11 cellular contexts compared by ENCODE assay signal in the genomic region with DNA sequence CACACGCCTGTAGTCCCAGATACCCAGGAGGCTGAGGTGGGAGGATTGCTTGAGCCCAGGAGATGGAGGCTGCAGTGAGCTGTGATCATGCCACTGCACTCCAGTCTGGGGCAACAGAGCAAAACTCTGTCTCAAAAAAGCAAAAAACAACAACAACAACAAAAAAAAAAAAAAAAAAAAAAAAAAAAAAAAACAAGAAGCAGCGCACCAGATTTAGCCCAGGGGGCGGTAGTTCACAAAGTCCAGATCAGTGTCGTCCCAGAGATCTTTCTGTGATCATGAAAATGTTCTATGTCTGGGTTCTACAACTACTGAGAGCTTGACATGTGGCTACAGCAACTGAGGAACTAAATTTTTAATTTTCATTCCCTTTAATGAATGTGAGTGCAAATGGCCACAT. TPM values are rescaled to one million over a fixed set of nuclear protein-coding genes. Genes with fewer than 3 reads are reported as not detected.
DNase-seq lines count a peak whose midpoint lies in the region; ATAC-seq and TF ChIP-seq lines count a peak whose summit lies in the region.
"Had no signal": no experiment of that assay in that cellular context is flagged by ENCODE, and none has a peak within 500 bp of the region (broad histone marks: within the 10 kb centered on the region; RNA-seq: fewer than 3 reads in every experiment).

No MANE protein-coding gene starts in this region.

- no peaks in the 10 kb centered on the region for H3K36me3 ChIP-seq in HEK293 (ENCODE audit: control insufficient read depth in 2 of 2, insufficient read depth in 1 of 2, low read length in 2 of 2)
- H3K36me3 ChIP-seq in right lobe of liver = peaks cover 0 to 7% (median under 1%) of the 10 kb centered on the region in 4 donors
- peaks cover 64% of the 10 kb centered on the region for H3K36me3 ChIP-seq in left ventricle myocardium inferior
- H3K36me3 ChIP-seq: ovary had no signal

- no peak overlapping the region for H3K27ac ChIP-seq in HEK293 (ENCODE audit: extremely low read depth, low read depth, low read length)
- H3K27ac ChIP-seq in right lobe of liver = no peak overlapping the region
- H3K27ac ChIP-seq in left ventricle myocardium inferior (replicated peaks) = no peak overlapping the region
- H3K27ac ChIP-seq: body of pancreas, ovary had no signal

- H3K4me1 Mint-ChIP-seq in Calu3 (ENCODE audit: low read depth, unreplicated experiment) = peaks cover 8% of the 10 kb centered on the region
- H3K4me1 Mint-ChIP-seq in stimulated activated naive CD8-positive, alpha-beta T cell treated with anti-CD3 and anti-CD28 coated beads, Interleukin-15, amount 100 ng/mL, for 72 hours = no peaks in the 10 kb centered on the region

- TF ChIP-seq CTCF in Calu3 (IDR thresholded peaks at IDR 0.05; ENCODE audit: unreplicated experiment) = peak; percentile 36
- TF ChIP-seq CTCF in HEK293 (tag by site-specific recombination; IDR thresholded peaks at IDR 0.05) = 0 out of 2 replicates have a peak, but pooled peaks have one; percentile 15
- TF ChIP-seq CTCF in right lobe of liver (IDR thresholded peaks at IDR 0.05) = peak in 3 of 4 donors; percentile 5 to 8 (median 5)
- no peak for TF ChIP-seq CTCF in left ventricle myocardium inferior (IDR thresholded peaks at IDR 0.05; ENCODE audit: borderline replicate concordance)

- DNase-seq in Calu3 (peak; percentile 20), astrocyte of the hippocampus (ENCODE audit: low read depth, low spot score) (peak; percentile 11), right lobe of liver (no peak), SKM-1 treated with dmso at 0.1 percent for 144 hours (lab: John Stamatoyannopoulos, UW; ENCODE audit: unreplicated experiment) (no peak), left ventricle myocardium inferior (no peak)
- DNase-seq in stimulated activated naive CD8-positive, alpha-beta T cell treated with anti-CD3 and anti-CD28 coated beads, Interleukin-15, amount 100 ng/mL, for 72 hours = no peak
- DNase-seq: body of pancreas, NCI-H748 treated with DMSO at 0.1 percent for 48 hours, ovary had no signal

- intact Hi-C loops in Calu3 (cut with micrococcal nuclease; ENCODE audit: unreplicated experiment) (no loop called here), right lobe of liver (cut with DNase I) (no loop called here), left ventricle myocardium inferior (cut with micrococcal nuclease) (no loop called here)

- H3K27me3 ChIP-seq in right lobe of liver (no peaks in the 10 kb centered on the region), left ventricle myocardium inferior (ENCODE audit: low read depth) (peaks cover 24% of the 10 kb centered on the region)
- H3K27me3 ChIP-seq: body of pancreas, ovary had no signal

- no peak overlapping the region for H3K4me3 Mint-ChIP-seq in Calu3 (ENCODE audit: low read depth, unreplicated experiment)
- H3K4me3 Mint-ChIP-seq in stimulated activated naive CD8-positive, alpha-beta T cell treated with anti-CD3 and anti-CD28 coated beads, Interleukin-15, amount 100 ng/mL, for 72 hours = no peak overlapping the region

- no TSS peak for BruUV-seq in Calu3 (replicated peaks; lab: Mats Ljungman, UMichigan)

- CTCF ChIA-PET in Calu3 (lab: Charles Lee) = no interaction called here
- CTCF ChIA-PET in HEK293 (lab: Yijun Ruan, JAX) = interaction anchor here (0.6 to 5.4 kb wide), 7 partner anchors 13 to 174 kb away, joined by 3 to 35 read pairs (median 5); partner anchors contain the start of gene OAS3

- no peaks in the 10 kb centered on the region for H3K9me3 Mint-ChIP-seq in Calu3 (ENCODE audit: low read depth, unreplicated experiment)
- peaks cover 4 to 11% of the 10 kb centered on the region in 2 donors for H3K9me3 Mint-ChIP-seq in stimulated activated naive CD8-positive, alpha-beta T cell treated with anti-CD3 and anti-CD28 coated beads, Interleukin-15, amount 100 ng/mL, for 72 hours

- no peak overlapping the region for H3K27ac Mint-ChIP-seq in Calu3 (ENCODE audit: unreplicated experiment)
- H3K27ac Mint-ChIP-seq in stimulated activated naive CD8-positive, alpha-beta T cell treated with anti-CD3 and anti-CD28 coated beads, Interleukin-15, amount 100 ng/mL, for 72 hours = no peak overlapping the region

- TF ChIP-seq POLR2A in right lobe of liver (IDR thresholded peaks at IDR 0.05) = no peak

- H3K9me3 ChIP-seq in HEK293 (ENCODE audit: control insufficient read depth, insufficient read depth, low read depth, low read length) = no peaks in the 10 kb centered on the region
- no peaks in the 10 kb centered on the region for H3K9me3 ChIP-seq in right lobe of liver
- H3K9me3 ChIP-seq in left ventricle myocardium inferior (replicated peaks) = peaks cover 1% of the 10 kb centered on the region
- H3K9me3 ChIP-seq: body of pancreas, ovary had no signal

- H3K4me1 ChIP-seq in HEK293 (ENCODE audit: control insufficient read depth, insufficient read depth, low read length) (no peaks in the 10 kb centered on the region), right lobe of liver (peaks cover 0 to 4% (median 2%) of the 10 kb centered on the region in 4 donors), left ventricle myocardium inferior (no peaks in the 10 kb centered on the region)
- H3K4me1 ChIP-seq: body of pancreas had no signal

- no peak overlapping the region for H3K4me3 ChIP-seq in HEK293 (ENCODE audit: low read depth, low read length)
- H3K4me3 ChIP-seq in right lobe of liver = no peak overlapping the region
- no peak overlapping the region for H3K4me3 ChIP-seq in left ventricle myocardium inferior
- H3K4me3 ChIP-seq: body of pancreas, ovary had no signal

- POLR2A ChIA-PET in HEK293 (lab: Yijun Ruan, JAX) = no interaction called here

- WGBS in right lobe of liver (ENCODE audit: insufficient coverage, low coverage, low lambda C conversion rate, missing lambda C conversion rate) = 70% methylated on average over 4 of the region's 4 CpGs

- H3K27me3 Mint-ChIP-seq in Calu3 (ENCODE audit: unreplicated experiment) = peaks cover 32% of the 10 kb centered on the region
- no peaks in the 10 kb centered on the region for H3K27me3 Mint-ChIP-seq in stimulated activated naive CD8-positive, alpha-beta T cell treated with anti-CD3 and anti-CD28 coated beads, Interleukin-15, amount 100 ng/mL, for 72 hours

- peaks cover 5% of the 10 kb centered on the region for H3K36me3 Mint-ChIP-seq in Calu3 (ENCODE audit: insufficient read depth, unreplicated experiment)

- ATAC-seq in right lobe of liver = no peak
- ATAC-seq in HG03097 (IDR thresholded peaks at IDR 0.05; ENCODE audit: low FRiP score, unreplicated experiment) = no peak
- no peak for ATAC-seq in stimulated activated naive CD8-positive, alpha-beta T cell treated with anti-CD3 and anti-CD28 coated beads, Interleukin-15, amount 100 ng/mL, for 72 hours
- ATAC-seq: body of pancreas had no signal

TF ChIP-seq in HEK293, 187 proteins besides CTCF, POLR2A, EP300 and RAD21:
- TF ChIP-seq ZNF18 (tag by site-specific recombination; IDR thresholded peaks at IDR 0.05) (no peak), ZNF138 (tag by site-specific recombination; IDR thresholded peaks at IDR 0.05; ENCODE audit: borderline replicate concordance) (no peak), PRDM4 (tag by site-specific recombination; IDR thresholded peaks at IDR 0.05) (no peak), ZFHX2 (tag by site-specific recombination; conservative IDR thresholded peaks at IDR 0.05) (no peak), ZIC2 (tag by site-specific recombination; IDR thresholded peaks at IDR 0.05) (no peak)

RNA-seq across cellular contexts. Expression of gene OAS2, which starts 27.4 kb away (rescaled TPM):
- 58.1 and 211 TPM in 2 replicates for total RNA-seq in Calu3 (2022)
- 10 to 100 TPM in 1 of 6 experiments, 1 to 10 TPM in 5; 5.2 to 13.4 (median 7.1) TPM for total RNA-seq in right lobe of liver
- 4.8 TPM for total RNA-seq in left ventricle myocardium inferior

RNA-seq across cellular contexts. Expression of gene DTX1, which starts 50.8 kb away (rescaled TPM):
- total RNA-seq in Calu3 (2022) (0.17 TPM in 1 of 2 replicates, not detected in the other), right lobe of liver (10 to 100 TPM in 5 of 6 experiments, 1 to 10 TPM in 1; 1.4 to 51.2 (median 20.0) TPM), left ventricle myocardium inferior (1.5 TPM)

Comparison
In these comparisons a context has a peak if more than half of its experiments do, and no peak if none do; other contexts are left out.
1. DNase-seq: peak in Calu3 (single experiment) and astrocyte of the hippocampus (single experiment); none in right lobe of liver (0 of 3), SKM-1 treated with dmso at 0.1 percent for 144 hours (single experiment), stimulated activated naive CD8-positive, alpha-beta T cell treated with anti-CD3 and anti-CD28 coated beads, Interleukin-15, amount 100 ng/mL, for 72 hours (0 of 2) and left ventricle myocardium inferior (single experiment).